In the genomic region with DNA sequence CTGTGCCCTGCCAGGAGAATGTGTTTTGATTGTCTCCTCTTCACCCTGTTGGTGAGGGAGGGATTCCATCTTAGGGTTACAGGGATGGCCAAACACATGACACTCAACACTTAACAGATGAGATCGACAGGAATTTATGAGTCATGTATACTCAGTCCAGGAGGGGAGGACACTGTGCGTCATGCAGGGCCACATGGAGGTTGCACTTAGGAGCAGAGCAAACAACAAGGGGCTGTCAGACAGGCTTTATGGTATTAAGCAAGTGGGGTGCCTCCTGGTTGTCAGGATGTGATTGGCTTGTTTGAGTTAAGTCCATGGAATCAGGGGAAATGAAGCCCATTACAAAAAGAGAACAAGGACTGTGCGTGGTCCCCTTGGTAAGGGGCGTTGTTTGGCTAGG, we compare ENCODE assay signal across 1 cellular context.
TF ChIP-seq lines count a peak whose summit lies in the region.

No MANE protein-coding gene starts in this region.

TF ChIP-seq in K562, 482 proteins besides CTCF, POLR2A, EP300 and RAD21 (continued from another document and continues in another):
- TF ChIP-seq, protein P1, sequence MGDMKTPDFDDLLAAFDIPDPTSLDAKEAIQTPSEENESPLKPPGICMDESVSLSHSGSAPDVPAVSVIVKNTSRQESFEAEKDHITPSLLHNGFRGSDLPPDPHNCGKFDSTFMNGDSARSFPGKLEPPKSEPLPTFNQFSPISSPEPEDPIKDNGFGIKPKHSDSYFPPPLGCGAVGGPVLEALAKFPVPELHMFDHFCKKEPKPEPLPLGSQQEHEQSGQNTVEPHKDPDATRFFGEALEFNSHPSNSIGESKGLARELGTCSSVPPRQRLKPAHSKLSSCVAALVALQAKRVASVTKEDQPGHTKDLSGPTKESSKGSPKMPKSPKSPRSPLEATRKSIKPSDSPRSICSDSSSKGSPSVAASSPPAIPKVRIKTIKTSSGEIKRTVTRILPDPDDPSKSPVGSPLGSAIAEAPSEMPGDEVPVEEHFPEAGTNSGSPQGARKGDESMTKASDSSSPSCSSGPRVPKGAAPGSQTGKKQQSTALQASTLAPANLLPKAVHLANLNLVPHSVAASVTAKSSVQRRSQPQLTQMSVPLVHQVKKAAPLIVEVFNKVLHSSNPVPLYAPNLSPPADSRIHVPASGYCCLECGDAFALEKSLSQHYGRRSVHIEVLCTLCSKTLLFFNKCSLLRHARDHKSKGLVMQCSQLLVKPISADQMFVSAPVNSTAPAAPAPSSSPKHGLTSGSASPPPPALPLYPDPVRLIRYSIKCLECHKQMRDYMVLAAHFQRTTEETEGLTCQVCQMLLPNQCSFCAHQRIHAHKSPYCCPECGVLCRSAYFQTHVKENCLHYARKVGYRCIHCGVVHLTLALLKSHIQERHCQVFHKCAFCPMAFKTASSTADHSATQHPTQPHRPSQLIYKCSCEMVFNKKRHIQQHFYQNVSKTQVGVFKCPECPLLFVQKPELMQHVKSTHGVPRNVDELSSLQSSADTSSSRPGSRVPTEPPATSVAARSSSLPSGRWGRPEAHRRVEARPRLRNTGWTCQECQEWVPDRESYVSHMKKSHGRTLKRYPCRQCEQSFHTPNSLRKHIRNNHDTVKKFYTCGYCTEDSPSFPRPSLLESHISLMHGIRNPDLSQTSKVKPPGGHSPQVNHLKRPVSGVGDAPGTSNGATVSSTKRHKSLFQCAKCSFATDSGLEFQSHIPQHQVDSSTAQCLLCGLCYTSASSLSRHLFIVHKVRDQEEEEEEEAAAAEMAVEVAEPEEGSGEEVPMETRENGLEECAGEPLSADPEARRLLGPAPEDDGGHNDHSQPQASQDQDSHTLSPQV (IDR thresholded peaks at IDR 0.05): peak; percentile 51; the same call in 1 of the 2 replicates
- TF ChIP-seq RBM34 (IDR thresholded peaks at IDR 0.05; ENCODE audit: borderline replicate concordance, insufficient read depth, low read length): no peak
- TF ChIP-seq, protein P2, sequence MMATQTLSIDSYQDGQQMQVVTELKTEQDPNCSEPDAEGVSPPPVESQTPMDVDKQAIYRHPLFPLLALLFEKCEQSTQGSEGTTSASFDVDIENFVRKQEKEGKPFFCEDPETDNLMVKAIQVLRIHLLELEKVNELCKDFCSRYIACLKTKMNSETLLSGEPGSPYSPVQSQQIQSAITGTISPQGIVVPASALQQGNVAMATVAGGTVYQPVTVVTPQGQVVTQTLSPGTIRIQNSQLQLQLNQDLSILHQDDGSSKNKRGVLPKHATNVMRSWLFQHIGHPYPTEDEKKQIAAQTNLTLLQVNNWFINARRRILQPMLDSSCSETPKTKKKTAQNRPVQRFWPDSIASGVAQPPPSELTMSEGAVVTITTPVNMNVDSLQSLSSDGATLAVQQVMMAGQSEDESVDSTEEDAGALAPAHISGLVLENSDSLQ (IDR thresholded peaks at IDR 0.05): peak; percentile 60
- TF ChIP-seq TAF9B (IDR thresholded peaks at IDR 0.05; ENCODE audit: partially characterized antibody): no peak
- peak; percentile 62 to 65; a peak in 2 of 4 replicates for TF ChIP-seq FOXK2 (conservative IDR thresholded peaks at IDR 0.05 in 1 of 2, IDR thresholded peaks at IDR 0.05 in 1 of 2; ENCODE audit: low read depth in 2 of 2)
- TF ChIP-seq PPARD (CRISPR knock-in tag; IDR thresholded peaks at IDR 0.05): no peak
- no peak for TF ChIP-seq RBM22 (IDR thresholded peaks at IDR 0.05; ENCODE audit: low read depth, low read length, poor library complexity, severe bottlenecking)
- peak in 1 of 2 experiments; percentile 51; a peak in 1 of 4 replicates for TF ChIP-seq TRIM24 (IDR thresholded peaks at IDR 0.05)
- 0 out of 2 replicates have a peak, but pooled peaks have one; percentile 23 for TF ChIP-seq BHLHE40 (IDR thresholded peaks at IDR 0.05; ENCODE audit: low read length)
- peak; percentile 96 for TF ChIP-seq NFATC3 (IDR thresholded peaks at IDR 0.05)
- TF ChIP-seq RFX5 (IDR thresholded peaks at IDR 0.05; ENCODE audit: low read depth, low read length): no peak
- 0 out of 2 replicates have a peak, but pooled peaks have one; percentile 4 for TF ChIP-seq DMBX1 (CRISPR knock-in tag; IDR thresholded peaks at IDR 0.05; ENCODE audit: borderline replicate concordance)
- peak; percentile 81 for TF ChIP-seq SMARCA4 (IDR thresholded peaks at IDR 0.05)
- TF ChIP-seq NR2F6 (CRISPR knock-in tag; IDR thresholded peaks at IDR 0.05): no peak
- no peak for TF ChIP-seq CHD4 (IDR thresholded peaks at IDR 0.05; ENCODE audit: insufficient read depth, insufficient replicate concordance, low read depth, low read length, poor library complexity, severe bottlenecking)
- peak; percentile 96 for TF ChIP-seq JUN (IDR thresholded peaks at IDR 0.05; ENCODE audit: borderline replicate concordance, low read depth, low read length)
- TF ChIP-seq JUN (CRISPR knock-in tag; IDR thresholded peaks at IDR 0.05; ENCODE audit: borderline replicate concordance): no peak
- TF ChIP-seq POLR2G (IDR thresholded peaks at IDR 0.05; ENCODE audit: low read depth, low read length): no peak
- TF ChIP-seq ZNF696 (CRISPR knock-in tag; conservative IDR thresholded peaks at IDR 0.05): no peak
- no peak for TF ChIP-seq SMAD1 (IDR thresholded peaks at IDR 0.05; ENCODE audit: low read depth, low read length, partially characterized antibody)
- peak; percentile 97 for TF ChIP-seq FOSL1 (tag; conservative IDR thresholded peaks at IDR 0.05)
- no peak for TF ChIP-seq ZNF584 (CRISPR knock-in tag; IDR thresholded peaks at IDR 0.05; ENCODE audit: low read depth)
- TF ChIP-seq, protein P3, sequence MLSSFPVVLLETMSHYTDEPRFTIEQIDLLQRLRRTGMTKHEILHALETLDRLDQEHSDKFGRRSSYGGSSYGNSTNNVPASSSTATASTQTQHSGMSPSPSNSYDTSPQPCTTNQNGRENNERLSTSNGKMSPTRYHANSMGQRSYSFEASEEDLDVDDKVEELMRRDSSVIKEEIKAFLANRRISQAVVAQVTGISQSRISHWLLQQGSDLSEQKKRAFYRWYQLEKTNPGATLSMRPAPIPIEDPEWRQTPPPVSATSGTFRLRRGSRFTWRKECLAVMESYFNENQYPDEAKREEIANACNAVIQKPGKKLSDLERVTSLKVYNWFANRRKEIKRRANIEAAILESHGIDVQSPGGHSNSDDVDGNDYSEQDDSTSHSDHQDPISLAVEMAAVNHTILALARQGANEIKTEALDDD (IDR thresholded peaks at IDR 0.05): no peak
- TF ChIP-seq TRIM28 (IDR thresholded peaks at IDR 0.05): peak; percentile 16; the same call in 1 of the 2 replicates
- no peak for TF ChIP-seq PURB (CRISPR knock-in tag; IDR thresholded peaks at IDR 0.05; ENCODE audit: low read depth)
- peak; percentile 69 for TF ChIP-seq TEAD4 (IDR thresholded peaks at IDR 0.05; ENCODE audit: low read length)
- TF ChIP-seq TEAD4 (CRISPR knock-in tag; IDR thresholded peaks at IDR 0.05; ENCODE audit: borderline replicate concordance): no peak
- TF ChIP-seq SUPT5H (IDR thresholded peaks at IDR 0.05): no peak
- TF ChIP-seq CEBPG (CRISPR knock-in tag; IDR thresholded peaks at IDR 0.05): no peak
- TF ChIP-seq CEBPG (tag; conservative IDR thresholded peaks at IDR 0.05 in 1 of 2, IDR thresholded peaks at IDR 0.05 in 1 of 2): 0 out of 4 replicates have a peak, but pooled peaks of 1 of the 2 experiments have one; percentile 16
- TF ChIP-seq CBFA2T2 (conservative IDR thresholded peaks at IDR 0.05): 0 out of 2 replicates have a peak, but pooled peaks have one; percentile 21
- TF ChIP-seq NCOA4 (IDR thresholded peaks at IDR 0.05; ENCODE audit: partially characterized antibody): no peak
- TF ChIP-seq MAZ (CRISPR knock-in tag; conservative IDR thresholded peaks at IDR 0.05 in 1 of 2, IDR thresholded peaks at IDR 0.05 in 1 of 2): peak in 1 of 2 experiments; percentile 60; a peak in 1 of 4 replicates
- TF ChIP-seq CREM (IDR thresholded peaks at IDR 0.05; ENCODE audit: low read depth): peak; percentile 86
- no peak for TF ChIP-seq ZNF77 (CRISPR knock-in tag; IDR thresholded peaks at IDR 0.05)
- TF ChIP-seq POLR2H (tag; IDR thresholded peaks at IDR 0.05; ENCODE audit: low read depth): no peak
- TF ChIP-seq ATF1 (CRISPR knock-in tag; IDR thresholded peaks at IDR 0.05): no peak
- peak; percentile 59; the same call in 1 of the 2 replicates for TF ChIP-seq ATF1 (tag; IDR thresholded peaks at IDR 0.05)
- TF ChIP-seq U2AF2 (optimal IDR thresholded peaks at IDR 0.05; ENCODE audit: low read depth, low read length): no peak
- no peak for TF ChIP-seq NR2C2 (CRISPR knock-in tag; IDR thresholded peaks at IDR 0.05)
- TF ChIP-seq NR2C2 (tag; IDR thresholded peaks at IDR 0.05): peak; percentile 55; the same call in 1 of the 2 replicates
- TF ChIP-seq, protein P4, sequence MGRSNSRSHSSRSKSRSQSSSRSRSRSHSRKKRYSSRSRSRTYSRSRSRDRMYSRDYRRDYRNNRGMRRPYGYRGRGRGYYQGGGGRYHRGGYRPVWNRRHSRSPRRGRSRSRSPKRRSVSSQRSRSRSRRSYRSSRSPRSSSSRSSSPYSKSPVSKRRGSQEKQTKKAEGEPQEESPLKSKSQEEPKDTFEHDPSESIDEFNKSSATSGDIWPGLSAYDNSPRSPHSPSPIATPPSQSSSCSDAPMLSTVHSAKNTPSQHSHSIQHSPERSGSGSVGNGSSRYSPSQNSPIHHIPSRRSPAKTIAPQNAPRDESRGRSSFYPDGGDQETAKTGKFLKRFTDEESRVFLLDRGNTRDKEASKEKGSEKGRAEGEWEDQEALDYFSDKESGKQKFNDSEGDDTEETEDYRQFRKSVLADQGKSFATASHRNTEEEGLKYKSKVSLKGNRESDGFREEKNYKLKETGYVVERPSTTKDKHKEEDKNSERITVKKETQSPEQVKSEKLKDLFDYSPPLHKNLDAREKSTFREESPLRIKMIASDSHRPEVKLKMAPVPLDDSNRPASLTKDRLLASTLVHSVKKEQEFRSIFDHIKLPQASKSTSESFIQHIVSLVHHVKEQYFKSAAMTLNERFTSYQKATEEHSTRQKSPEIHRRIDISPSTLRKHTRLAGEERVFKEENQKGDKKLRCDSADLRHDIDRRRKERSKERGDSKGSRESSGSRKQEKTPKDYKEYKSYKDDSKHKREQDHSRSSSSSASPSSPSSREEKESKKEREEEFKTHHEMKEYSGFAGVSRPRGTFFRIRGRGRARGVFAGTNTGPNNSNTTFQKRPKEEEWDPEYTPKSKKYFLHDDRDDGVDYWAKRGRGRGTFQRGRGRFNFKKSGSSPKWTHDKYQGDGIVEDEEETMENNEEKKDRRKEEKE (IDR thresholded peaks at IDR 0.05; ENCODE audit: borderline replicate concordance in 1 of 2, control insufficient read depth in 1 of 2, low read depth in 2 of 2, low read length in 1 of 2): no peak
- TF ChIP-seq MYC (IDR thresholded peaks at IDR 0.05; ENCODE audit: low read depth, low read length): peak; percentile 48; the same call in 1 of the 2 replicates
- TF ChIP-seq MYC (CRISPR knock-in tag; IDR thresholded peaks at IDR 0.05; ENCODE audit: borderline replicate concordance, low read depth): no peak
- no peak for TF ChIP-seq NR4A1 (CRISPR knock-in tag; IDR thresholded peaks at IDR 0.05)
- no peak for TF ChIP-seq NR4A1 (tag; IDR thresholded peaks at IDR 0.05)
- no peak for TF ChIP-seq SAFB (IDR thresholded peaks at IDR 0.05; ENCODE audit: borderline replicate concordance, low read depth, low read length)
- TF ChIP-seq, protein P5, sequence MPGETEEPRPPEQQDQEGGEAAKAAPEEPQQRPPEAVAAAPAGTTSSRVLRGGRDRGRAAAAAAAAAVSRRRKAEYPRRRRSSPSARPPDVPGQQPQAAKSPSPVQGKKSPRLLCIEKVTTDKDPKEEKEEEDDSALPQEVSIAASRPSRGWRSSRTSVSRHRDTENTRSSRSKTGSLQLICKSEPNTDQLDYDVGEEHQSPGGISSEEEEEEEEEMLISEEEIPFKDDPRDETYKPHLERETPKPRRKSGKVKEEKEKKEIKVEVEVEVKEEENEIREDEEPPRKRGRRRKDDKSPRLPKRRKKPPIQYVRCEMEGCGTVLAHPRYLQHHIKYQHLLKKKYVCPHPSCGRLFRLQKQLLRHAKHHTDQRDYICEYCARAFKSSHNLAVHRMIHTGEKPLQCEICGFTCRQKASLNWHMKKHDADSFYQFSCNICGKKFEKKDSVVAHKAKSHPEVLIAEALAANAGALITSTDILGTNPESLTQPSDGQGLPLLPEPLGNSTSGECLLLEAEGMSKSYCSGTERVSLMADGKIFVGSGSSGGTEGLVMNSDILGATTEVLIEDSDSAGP (CRISPR knock-in tag; IDR thresholded peaks at IDR 0.05): no peak
- TF ChIP-seq, protein P6, sequence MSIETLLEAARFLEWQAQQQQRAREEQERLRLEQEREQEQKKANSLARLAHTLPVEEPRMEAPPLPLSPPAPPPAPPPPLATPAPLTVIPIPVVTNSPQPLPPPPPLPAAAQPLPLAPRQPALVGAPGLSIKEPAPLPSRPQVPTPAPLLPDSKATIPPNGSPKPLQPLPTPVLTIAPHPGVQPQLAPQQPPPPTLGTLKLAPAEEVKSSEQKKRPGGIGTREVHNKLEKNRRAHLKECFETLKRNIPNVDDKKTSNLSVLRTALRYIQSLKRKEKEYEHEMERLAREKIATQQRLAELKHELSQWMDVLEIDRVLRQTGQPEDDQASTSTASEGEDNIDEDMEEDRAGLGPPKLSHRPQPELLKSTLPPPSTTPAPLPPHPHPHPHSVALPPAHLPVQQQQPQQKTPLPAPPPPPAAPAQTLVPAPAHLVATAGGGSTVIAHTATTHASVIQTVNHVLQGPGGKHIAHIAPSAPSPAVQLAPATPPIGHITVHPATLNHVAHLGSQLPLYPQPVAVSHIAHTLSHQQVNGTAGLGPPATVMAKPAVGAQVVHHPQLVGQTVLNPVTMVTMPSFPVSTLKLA (conservative IDR thresholded peaks at IDR 0.05): peak; percentile 50 to 74; a peak in 3 of 4 replicates
- TF ChIP-seq, protein P7, sequence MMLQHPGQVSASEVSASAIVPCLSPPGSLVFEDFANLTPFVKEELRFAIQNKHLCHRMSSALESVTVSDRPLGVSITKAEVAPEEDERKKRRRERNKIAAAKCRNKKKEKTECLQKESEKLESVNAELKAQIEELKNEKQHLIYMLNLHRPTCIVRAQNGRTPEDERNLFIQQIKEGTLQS (IDR thresholded peaks at IDR 0.05): peak; percentile 94
- TF ChIP-seq, protein P7 (CRISPR knock-in tag; conservative IDR thresholded peaks at IDR 0.05): peak; percentile 80
- TF ChIP-seq GATAD2A (IDR thresholded peaks at IDR 0.05): no peak
- peak; percentile 96 for TF ChIP-seq JUND (IDR thresholded peaks at IDR 0.05; ENCODE audit: borderline replicate concordance, low read depth, low read length)
- peak; percentile 97 for TF ChIP-seq JUND (tag; IDR thresholded peaks at IDR 0.05; ENCODE audit: borderline replicate concordance, low read depth, low read length)
- no peak for TF ChIP-seq CHCHD3 (CRISPR knock-in tag; IDR thresholded peaks at IDR 0.05)
